ENCODE assay signal across 8 cellular contexts in genomic region chr1:28640766-28641165, GRCh38. TPM values are rescaled to one million over a fixed set of nuclear protein-coding genes. Genes with fewer than 3 reads are reported as not detected.
DNase-seq lines count a peak whose midpoint lies in the region; ATAC-seq and TF ChIP-seq lines count a peak whose summit lies in the region.

No MANE protein-coding gene starts in this region.

- H3K79me2 ChIP-seq in MM.1S (ENCODE audit: low read length), result peaks cover 29% of the 10 kb centered on the region

- H3K27me3 Mint-ChIP-seq in activated T-cell treated with anti-CD3 and anti-CD28 coated beads, Interleukin-2, amount 50 U/mL, for 4 hours (ENCODE audit: low read depth), result no peaks in the 10 kb centered on the region

- H4K20me1 ChIP-seq in MM.1S (ENCODE audit: insufficient read depth, low read length), result no peaks in the 10 kb centered on the region

- peak; percentile 47 for TF ChIP-seq CTCF in GM06990 (IDR thresholded peaks at IDR 0.05; ENCODE audit: insufficient read depth, low read length, poor library complexity, severe bottlenecking)
- peak; percentile 38 for TF ChIP-seq CTCF in MM.1S (IDR thresholded peaks at IDR 0.05; ENCODE audit: low read length)
- TF ChIP-seq CTCF in liver (IDR thresholded peaks at IDR 0.05; ENCODE audit: low read depth, low read length, missing input control), result peak; percentile 15
- peak in 2 of 6 experiments; percentile 5 to 39 for TF ChIP-seq CTCF in esophagus squamous epithelium (IDR thresholded peaks at IDR 0.05)
- no peak for TF ChIP-seq CTCF in vagina (IDR thresholded peaks at IDR 0.05)

- no peak overlapping the region for H3K4me2 ChIP-seq in MM.1S (ENCODE audit: low read depth, low read length)

- peaks cover 14% of the 10 kb centered on the region for H3K4me1 ChIP-seq in MM.1S (ENCODE audit: low read length)
- H3K4me1 ChIP-seq in liver (ENCODE audit: control insufficient read depth in 4 of 4, insufficient read depth in 4 of 4, low read length in 3 of 4), result peaks cover 6 to 21% (median 13%) of the 10 kb centered on the region in 4 donors
- peaks cover 13 to 39% (median 20%) of the 10 kb centered on the region in 3 donors for H3K4me1 ChIP-seq in esophagus squamous epithelium
- peaks cover 44% of the 10 kb centered on the region for H3K4me1 ChIP-seq in vagina

- no peaks in the 10 kb centered on the region for H3K27me3 ChIP-seq in GM06990 (replicated peaks; ENCODE audit: control insufficient read depth, insufficient read depth, low read length)
- H3K27me3 ChIP-seq in MM.1S (replicated peaks; ENCODE audit: insufficient read depth, low read length), result no peaks in the 10 kb centered on the region
- no peaks in the 10 kb centered on the region for H3K27me3 ChIP-seq in liver (ENCODE audit: control insufficient read depth in 4 of 4, insufficient read depth in 4 of 4, low read length in 3 of 4)
- H3K27me3 ChIP-seq in esophagus squamous epithelium, result no peaks in the 10 kb centered on the region
- no peaks in the 10 kb centered on the region for H3K27me3 ChIP-seq in vagina

- DNase-seq in GM06990 (ENCODE audit: extremely low read depth, insufficient read length) (no peak), MM.1S (peak; percentile 42), esophagus squamous epithelium (lab: John Stamatoyannopoulos, UW) (no peak), vagina (ENCODE audit: extremely low spot score in 2 of 2) (no peak)
- peak; percentile 9 for DNase-seq in activated T-cell treated with anti-CD3 and anti-CD28 coated beads, Interleukin-2, amount 50 U/mL, for 4 hours
- DNase-seq in effector CD8-positive, alpha-beta T cell (lab: John Stamatoyannopoulos, UW), result no peak

- no peaks in the 10 kb centered on the region for H3K9me3 Mint-ChIP-seq in activated T-cell treated with anti-CD3 and anti-CD28 coated beads, Interleukin-2, amount 50 U/mL, for 4 hours

- H3K27ac ChIP-seq in MM.1S (ENCODE audit: low read length), result no peak overlapping the region
- no peak overlapping the region for H3K27ac ChIP-seq in liver (ENCODE audit: low read depth in 1 of 2, low read length in 2 of 2)
- H3K27ac ChIP-seq in esophagus squamous epithelium, result no peak overlapping the region
- H3K27ac ChIP-seq in vagina, result no peak overlapping the region

- H3K36me3 ChIP-seq in GM06990 (ENCODE audit: control insufficient read depth, insufficient read depth, low read length), result no peaks in the 10 kb centered on the region
- H3K36me3 ChIP-seq in MM.1S (replicated peaks; ENCODE audit: insufficient read depth, low read length), result no peaks in the 10 kb centered on the region
- peaks cover 0 to 3% (median under 1%) of the 10 kb centered on the region in 4 donors for H3K36me3 ChIP-seq in liver (ENCODE audit: control insufficient read depth in 4 of 4, insufficient read depth in 3 of 4, low read depth in 1 of 4, low read length in 3 of 4)
- H3K36me3 ChIP-seq in esophagus squamous epithelium, result no peaks in the 10 kb centered on the region
- no peaks in the 10 kb centered on the region for H3K36me3 ChIP-seq in vagina

- TF ChIP-seq POLR2A in esophagus squamous epithelium (IDR thresholded peaks at IDR 0.05) (no peak), vagina (IDR thresholded peaks at IDR 0.05) (no peak)

- H3K4me1 Mint-ChIP-seq in activated T-cell treated with anti-CD3 and anti-CD28 coated beads, Interleukin-2, amount 50 U/mL, for 4 hours (ENCODE audit: low read depth), result peaks cover 37% of the 10 kb centered on the region

- intact Hi-C loops in esophagus squamous epithelium (cut with DNase I) (no loop called here), vagina (cut with DNase I) (loop anchor here (10.0 kb wide), 2 partner anchors 94 to 234 kb away; partner anchors contain the start of gene YTHDF2)

- TF ChIP-seq RAD21 in liver (IDR thresholded peaks at IDR 0.05), result peak in 1 of 2 donors; percentile 16

- H3K36me3 Mint-ChIP-seq in activated T-cell treated with anti-CD3 and anti-CD28 coated beads, Interleukin-2, amount 50 U/mL, for 4 hours (ENCODE audit: insufficient read depth), result peaks cover 2% of the 10 kb centered on the region

- no peak for ATAC-seq in activated T-cell treated with anti-CD3 and anti-CD28 coated beads, Interleukin-2, amount 50 U/mL, for 4 hours
- ATAC-seq in HG02642 (IDR thresholded peaks at IDR 0.05; ENCODE audit: poor library complexity, unreplicated experiment), result no peak

- peaks cover 19% of the 10 kb centered on the region for H3F3A ChIP-seq in MM.1S (ENCODE audit: insufficient read depth, low read length)

- H3K9me3 ChIP-seq in MM.1S (replicated peaks; ENCODE audit: insufficient read depth, low read length), result no peaks in the 10 kb centered on the region
- no peaks in the 10 kb centered on the region for H3K9me3 ChIP-seq in liver (ENCODE audit: control insufficient read depth in 4 of 4, low read length in 3 of 4)
- no peaks in the 10 kb centered on the region for H3K9me3 ChIP-seq in esophagus squamous epithelium
- no peaks in the 10 kb centered on the region for H3K9me3 ChIP-seq in vagina

- no peak overlapping the region for H2AFZ ChIP-seq in MM.1S (ENCODE audit: low read length)

- WGBS in liver, result 98% methylated on average over 1 of the region's 1 CpG
- WGBS in esophagus squamous epithelium, 2 donors, result 90 to 100% methylated on average over 1 of the region's 1 CpG

- H3K9ac ChIP-seq in MM.1S (ENCODE audit: low read length) (no peak overlapping the region), liver (ENCODE audit: low read depth in 1 of 2, low read length in 2 of 2) (no peak overlapping the region)

- no peaks in the 10 kb centered on the region for H3K9me2 ChIP-seq in MM.1S (replicated peaks; ENCODE audit: insufficient read depth, low read length)

- H3K4me3 Mint-ChIP-seq in activated T-cell treated with anti-CD3 and anti-CD28 coated beads, Interleukin-2, amount 50 U/mL, for 4 hours, result peak overlapping the region; percentile 98

- H3K4me3 ChIP-seq in GM06990 (replicated peaks; ENCODE audit: low read depth, low read length), result no peak overlapping the region
- no peak overlapping the region for H3K4me3 ChIP-seq in MM.1S (ENCODE audit: low read length)
- no peak overlapping the region for H3K4me3 ChIP-seq in liver (ENCODE audit: low read depth in 1 of 3, low read length in 3 of 3)
- no peak overlapping the region for H3K4me3 ChIP-seq in esophagus squamous epithelium
- no peak overlapping the region for H3K4me3 ChIP-seq in vagina

TF ChIP-seq in liver, 16 proteins besides CTCF, POLR2A, EP300 and RAD21 (continues in another document):
- no peak for TF ChIP-seq GABPA (IDR thresholded peaks at IDR 0.05 in 1 of 2, conservative IDR thresholded peaks at IDR 0.05 in 1 of 2)
- TF ChIP-seq, protein P1, sequence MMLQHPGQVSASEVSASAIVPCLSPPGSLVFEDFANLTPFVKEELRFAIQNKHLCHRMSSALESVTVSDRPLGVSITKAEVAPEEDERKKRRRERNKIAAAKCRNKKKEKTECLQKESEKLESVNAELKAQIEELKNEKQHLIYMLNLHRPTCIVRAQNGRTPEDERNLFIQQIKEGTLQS (IDR thresholded peaks at IDR 0.05), result no peak
- TF ChIP-seq SP1 (IDR thresholded peaks at IDR 0.05), result no peak
- TF ChIP-seq FOXA2 (IDR thresholded peaks at IDR 0.05), result no peak
- no peak for TF ChIP-seq HNF4A (conservative IDR thresholded peaks at IDR 0.05)
- TF ChIP-seq TAF1 (conservative IDR thresholded peaks at IDR 0.05), result no peak
- TF ChIP-seq, protein P2, sequence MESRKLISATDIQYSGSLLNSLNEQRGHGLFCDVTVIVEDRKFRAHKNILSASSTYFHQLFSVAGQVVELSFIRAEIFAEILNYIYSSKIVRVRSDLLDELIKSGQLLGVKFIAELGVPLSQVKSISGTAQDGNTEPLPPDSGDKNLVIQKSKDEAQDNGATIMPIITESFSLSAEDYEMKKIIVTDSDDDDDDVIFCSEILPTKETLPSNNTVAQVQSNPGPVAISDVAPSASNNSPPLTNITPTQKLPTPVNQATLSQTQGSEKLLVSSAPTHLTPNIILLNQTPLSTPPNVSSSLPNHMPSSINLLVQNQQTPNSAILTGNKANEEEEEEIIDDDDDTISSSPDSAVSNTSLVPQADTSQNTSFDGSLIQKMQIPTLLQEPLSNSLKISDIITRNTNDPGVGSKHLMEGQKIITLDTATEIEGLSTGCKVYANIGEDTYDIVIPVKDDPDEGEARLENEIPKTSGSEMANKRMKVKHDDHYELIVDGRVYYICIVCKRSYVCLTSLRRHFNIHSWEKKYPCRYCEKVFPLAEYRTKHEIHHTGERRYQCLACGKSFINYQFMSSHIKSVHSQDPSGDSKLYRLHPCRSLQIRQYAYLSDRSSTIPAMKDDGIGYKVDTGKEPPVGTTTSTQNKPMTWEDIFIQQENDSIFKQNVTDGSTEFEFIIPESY (IDR thresholded peaks at IDR 0.05), result no peak
- no peak for TF ChIP-seq EGR1 (IDR thresholded peaks at IDR 0.05; ENCODE audit: low read depth in 2 of 2)

RNA-seq across cellular contexts. Expression of gene TAF12, which starts 2.1 kb away (rescaled TPM):
- 10 to 100 TPM; 34.4 to 38.9 (median 36.5) TPM for total RNA-seq in activated T-cell treated with anti-CD3 and anti-CD28 coated beads, Interleukin-2, amount 50 U/mL, for 4 hours
- total RNA-seq in liver (10 to 100 TPM in 1 of 2 donors, 1 to 10 TPM in 1; 9.5 to 14.2 TPM), esophagus squamous epithelium (10 to 100 TPM in 3 of 4 donors, 1 to 10 TPM in 1; 7.6 to 20.1 (median 13.1) TPM), vagina (14.2 TPM)
- 10 to 100 TPM in 1 of 2 donors, 1 to 10 TPM in 1; 9.7 to 14.5 TPM for polyA plus RNA-seq in liver

RNA-seq across cellular contexts. Expression of gene RNU11, which starts 7.6 kb away (rescaled TPM):
- total RNA-seq in activated T-cell treated with anti-CD3 and anti-CD28 coated beads, Interleukin-2, amount 50 U/mL, for 4 hours, result not detected
- total RNA-seq in liver, result not detected
- not detected for polyA plus RNA-seq in liver
- total RNA-seq in esophagus squamous epithelium, result not detected
- not detected for total RNA-seq in vagina

RNA-seq across cellular contexts. Expression of gene GMEB1, which starts 27.8 kb away (rescaled TPM):
- total RNA-seq in activated T-cell treated with anti-CD3 and anti-CD28 coated beads, Interleukin-2, amount 50 U/mL, for 4 hours, result 10 to 100 TPM; 19.5 to 22.9 (median 20.8) TPM
- 1 to 10 TPM; 5.4 to 6.1 TPM for total RNA-seq in liver
- polyA plus RNA-seq in liver, result 1 to 10 TPM; 1.8 to 2.2 TPM
- total RNA-seq in esophagus squamous epithelium, result 10 to 100 TPM in 1 of 4 donors, 1 to 10 TPM in 3; 4.0 to 12.8 (median 9.0) TPM
- 11.0 TPM for total RNA-seq in vagina

RNA-seq across cellular contexts. Expression of gene RAB42, which starts 48.7 kb away (rescaled TPM):
- total RNA-seq in activated T-cell treated with anti-CD3 and anti-CD28 coated beads, Interleukin-2, amount 50 U/mL, for 4 hours, result not detected
- total RNA-seq in liver (1 to 10 TPM; 1.1 to 5.9 TPM), esophagus squamous epithelium (1 to 10 TPM in 1 of 4 donors, under 1 TPM in 2, not detected in 1; 0.21 to 2.5 (median 0.83) TPM), vagina (2.5 TPM)
- polyA plus RNA-seq in liver, result under 1 TPM; 0.35 to 0.92 TPM

Comparison
In these comparisons a context has a peak if more than half of its experiments do, and no peak if none do; other contexts are left out.
1. DNase-seq: peak in MM.1S (single experiment) and activated T-cell treated with anti-CD3 and anti-CD28 coated beads, Interleukin-2, amount 50 U/mL, for 4 hours (single experiment); none in GM06990 (single experiment), effector CD8-positive, alpha-beta T cell (single experiment), esophagus squamous epithelium (single experiment) and vagina (0 of 2).
2. CTCF ChIP-seq: peak in GM06990 (single experiment), MM.1S (single experiment) and liver (single experiment); none in vagina (0 of 3).